9 cellular contexts compared by ENCODE assay signal in genomic region chr15:34893967-34894366, GRCh38.
"Had no signal": no experiment of that assay in that cellular context is flagged by ENCODE, and none has a peak within 500 bp of the region (broad histone marks: within the 10 kb centered on the region; RNA-seq: fewer than 3 reads in every experiment).

No MANE protein-coding gene starts in this region.

- H3K27ac ChIP-seq: KMS-11 had no signal

- H3K4me2 ChIP-seq: GM23338, KMS-11 had no signal

- H3K4me3 Mint-ChIP-seq: GM23338 had no signal

- H3K9me3 ChIP-seq: HAP-1 had no signal

- H3K4me3 ChIP-seq: GM23338, HAP-1 had no signal

- DNase-seq: H7, IMR-90, Karpas-422, KBM-7 had no signal

- FAIRE-seq: HTR-8/SVneo had no signal

- H3K27ac Mint-ChIP-seq: GM23338 had no signal

- H3K4me1 ChIP-seq: HAP-1 had no signal

- H3K4me1 Mint-ChIP-seq: GM23338 had no signal

- ATAC-seq: GM23338, HCT116 had no signal

- H3K9ac ChIP-seq: KMS-11 had no signal

- H2AFZ ChIP-seq: GM23338 had no signal
